ENCODE assay signal across 1 cellular context in the genomic region with DNA sequence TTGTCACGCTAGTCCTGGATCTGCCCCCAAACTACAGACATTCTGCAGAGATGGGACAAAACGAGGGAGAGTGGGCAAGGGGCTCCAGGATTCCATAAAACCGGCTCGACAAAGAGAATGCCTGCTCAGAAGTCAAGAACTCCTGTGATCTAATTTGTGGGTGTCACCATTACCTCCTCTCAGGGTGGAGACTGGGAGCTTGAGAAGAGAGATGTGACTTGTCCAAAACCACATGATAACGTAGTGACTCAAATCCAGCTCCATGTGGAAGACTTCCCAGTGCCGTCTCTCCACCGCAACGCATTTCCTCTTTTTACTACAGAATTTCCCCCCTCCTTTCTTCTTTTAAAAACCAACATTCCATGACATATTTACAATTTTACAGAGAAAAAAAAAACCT.
A peak's percentile ranks its signal among the peaks of the same experiment; 100 is the strongest.
TF ChIP-seq lines count a peak whose summit lies in the region.

No MANE protein-coding gene starts in this region.

TF ChIP-seq in GM12878, 131 proteins besides CTCF, POLR2A, EP300 and RAD21 (continued from another document and continues in another):
- TF ChIP-seq E2F8 (IDR thresholded peaks at IDR 0.05; ENCODE audit: low read depth, partially characterized antibody) (no peak), JUNB (IDR thresholded peaks at IDR 0.05) (peak; percentile 69), TAF1 (IDR thresholded peaks at IDR 0.05; ENCODE audit: borderline replicate concordance, low read depth, low read length) (no peak), SUPT20H (IDR thresholded peaks at IDR 0.05; ENCODE audit: borderline replicate concordance, control insufficient read depth, low read depth, low read length) (no peak), TARDBP (IDR thresholded peaks at IDR 0.05; ENCODE audit: borderline replicate concordance) (no peak), ZNF274 (IDR thresholded peaks at IDR 0.05; ENCODE audit: insufficient read depth, insufficient read length) (no peak), PML (IDR thresholded peaks at IDR 0.05; ENCODE audit: low read length) (no peak), STAT1 (conservative IDR thresholded peaks at IDR 0.05) (no peak), BCL11A (IDR thresholded peaks at IDR 0.05; ENCODE audit: low read depth, low read length) (no peak), IKZF1 (conservative IDR thresholded peaks at IDR 0.05) (no peak), PRDM15 (CRISPR knock-in tag; IDR thresholded peaks at IDR 0.05) (no peak), TCF7 (IDR thresholded peaks at IDR 0.05; ENCODE audit: borderline replicate concordance) (peak; percentile 71; the same call in 1 of the 2 replicates), SREBF2 (IDR thresholded peaks at IDR 0.05; ENCODE audit: low read length) (no peak), EGR1 (IDR thresholded peaks at IDR 0.05; ENCODE audit: borderline replicate concordance in 1 of 2, low read depth in 2 of 2, low read length in 2 of 2) (0 out of 3 replicates have a peak, but pooled peaks of 1 of the 2 experiments have one; percentile 23), NFIC (IDR thresholded peaks at IDR 0.05; ENCODE audit: low read depth, low read length) (peak; percentile 72; the same call in 1 of the 2 replicates), CBX5 (IDR thresholded peaks at IDR 0.05; ENCODE audit: low read depth) (no peak), POU2F2 (IDR thresholded peaks at IDR 0.05; ENCODE audit: borderline replicate concordance, low read depth, low read length) (no peak), MTA3 (IDR thresholded peaks at IDR 0.05; ENCODE audit: borderline replicate concordance, low read length) (0 out of 2 replicates have a peak, but pooled peaks have one; percentile 57), ZBTB4 (CRISPR knock-in tag; IDR thresholded peaks at IDR 0.05) (no peak), PAX8 (IDR thresholded peaks at IDR 0.05) (no peak), E2F4 (IDR thresholded peaks at IDR 0.05; ENCODE audit: low read depth, low read length) (no peak), SP1 (IDR thresholded peaks at IDR 0.05; ENCODE audit: low read depth, low read length) (no peak), SPI1 (IDR thresholded peaks at IDR 0.05; ENCODE audit: borderline replicate concordance, insufficient read depth, low read depth, low read length) (peak; percentile 75), ZSCAN29 (IDR thresholded peaks at IDR 0.05) (no peak), NRF1 (conservative IDR thresholded peaks at IDR 0.05; ENCODE audit: low read depth, low read length) (no peak), EZH2 (IDR thresholded peaks at IDR 0.05; ENCODE audit: borderline replicate concordance, control insufficient read depth, low read depth, low read length) (no peak), RCOR1 (conservative IDR thresholded peaks at IDR 0.05; ENCODE audit: low read depth, low read length) (no peak), RELA (IDR thresholded peaks at IDR 0.05; ENCODE audit: borderline replicate concordance, partially characterized antibody) (no peak), ZNF217 (IDR thresholded peaks at IDR 0.05) (no peak), MYC (IDR thresholded peaks at IDR 0.05; ENCODE audit: insufficient read depth, insufficient read length, insufficient replicate concordance, low read length, severe bottlenecking) (no peak), REST (IDR thresholded peaks at IDR 0.05; ENCODE audit: low read depth, low read length) (no peak), GABPA (IDR thresholded peaks at IDR 0.05; ENCODE audit: low read depth) (no peak), ZNF384 (IDR thresholded peaks at IDR 0.05; ENCODE audit: borderline replicate concordance, low read depth, low read length) (no peak), CHD2 (IDR thresholded peaks at IDR 0.05; ENCODE audit: borderline replicate concordance, low read depth, low read length) (no peak), SUZ12 (IDR thresholded peaks at IDR 0.05; ENCODE audit: unreplicated experiment) (no peak), CHD4 (IDR thresholded peaks at IDR 0.05) (no peak)
- TF ChIP-seq, protein P1, sequence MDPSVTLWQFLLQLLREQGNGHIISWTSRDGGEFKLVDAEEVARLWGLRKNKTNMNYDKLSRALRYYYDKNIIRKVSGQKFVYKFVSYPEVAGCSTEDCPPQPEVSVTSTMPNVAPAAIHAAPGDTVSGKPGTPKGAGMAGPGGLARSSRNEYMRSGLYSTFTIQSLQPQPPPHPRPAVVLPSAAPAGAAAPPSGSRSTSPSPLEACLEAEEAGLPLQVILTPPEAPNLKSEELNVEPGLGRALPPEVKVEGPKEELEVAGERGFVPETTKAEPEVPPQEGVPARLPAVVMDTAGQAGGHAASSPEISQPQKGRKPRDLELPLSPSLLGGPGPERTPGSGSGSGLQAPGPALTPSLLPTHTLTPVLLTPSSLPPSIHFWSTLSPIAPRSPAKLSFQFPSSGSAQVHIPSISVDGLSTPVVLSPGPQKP (IDR thresholded peaks at IDR 0.05; ENCODE audit: low read depth, low read length): no peak
- TF ChIP-seq, protein P2, sequence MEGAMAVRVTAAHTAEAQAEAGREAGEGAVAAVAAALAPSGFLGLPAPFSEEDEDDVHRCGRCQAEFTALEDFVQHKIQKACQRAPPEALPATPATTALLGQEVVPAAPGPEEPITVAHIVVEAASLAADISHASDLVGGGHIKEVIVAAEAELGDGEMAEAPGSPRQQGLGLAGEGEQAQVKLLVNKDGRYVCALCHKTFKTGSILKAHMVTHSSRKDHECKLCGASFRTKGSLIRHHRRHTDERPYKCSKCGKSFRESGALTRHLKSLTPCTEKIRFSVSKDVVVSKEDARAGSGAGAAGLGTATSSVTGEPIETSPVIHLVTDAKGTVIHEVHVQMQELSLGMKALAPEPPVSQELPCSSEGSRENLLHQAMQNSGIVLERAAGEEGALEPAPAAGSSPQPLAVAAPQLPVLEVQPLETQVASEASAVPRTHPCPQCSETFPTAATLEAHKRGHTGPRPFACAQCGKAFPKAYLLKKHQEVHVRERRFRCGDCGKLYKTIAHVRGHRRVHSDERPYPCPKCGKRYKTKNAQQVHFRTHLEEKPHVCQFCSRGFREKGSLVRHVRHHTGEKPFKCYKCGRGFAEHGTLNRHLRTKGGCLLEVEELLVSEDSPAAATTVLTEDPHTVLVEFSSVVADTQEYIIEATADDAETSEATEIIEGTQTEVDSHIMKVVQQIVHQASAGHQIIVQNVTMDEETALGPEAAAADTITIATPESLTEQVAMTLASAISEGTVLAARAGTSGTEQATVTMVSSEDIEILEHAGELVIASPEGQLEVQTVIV (IDR thresholded peaks at IDR 0.05; ENCODE audit: borderline replicate concordance, partially characterized antibody): no peak
